7 cellular contexts compared by ENCODE assay signal in genomic region chr12:28175098-28175589, GRCh38.
"Had no signal": no experiment of that assay in that cellular context is flagged by ENCODE, and none has a peak within 500 bp of the region (broad histone marks: within the 10 kb centered on the region; RNA-seq: fewer than 3 reads in every experiment).

No MANE protein-coding gene starts in this region.

- ATAC-seq: K562 had no signal

- H3K4me1 Mint-ChIP-seq: H9 had no signal

- H3K27ac ChIP-seq: GM23248 had no signal

- H3K9me3 Mint-ChIP-seq: H9 had no signal

- H3K4me3 Mint-ChIP-seq: H9 had no signal

- DNase-seq: GM23248, GOT3, H9, HCEC 1CT, IMR-90, KG1 had no signal

- H2AFZ ChIP-seq: GM23248 had no signal

- FAIRE-seq: K562 had no signal

- H3K27ac Mint-ChIP-seq: H9 had no signal

- H3K9ac ChIP-seq: GM23248 had no signal

- H3K4me3 ChIP-seq: GM23248, K562 had no signal
